Comparison of ENCODE assay signal across 8 cellular contexts in the genomic region with DNA sequence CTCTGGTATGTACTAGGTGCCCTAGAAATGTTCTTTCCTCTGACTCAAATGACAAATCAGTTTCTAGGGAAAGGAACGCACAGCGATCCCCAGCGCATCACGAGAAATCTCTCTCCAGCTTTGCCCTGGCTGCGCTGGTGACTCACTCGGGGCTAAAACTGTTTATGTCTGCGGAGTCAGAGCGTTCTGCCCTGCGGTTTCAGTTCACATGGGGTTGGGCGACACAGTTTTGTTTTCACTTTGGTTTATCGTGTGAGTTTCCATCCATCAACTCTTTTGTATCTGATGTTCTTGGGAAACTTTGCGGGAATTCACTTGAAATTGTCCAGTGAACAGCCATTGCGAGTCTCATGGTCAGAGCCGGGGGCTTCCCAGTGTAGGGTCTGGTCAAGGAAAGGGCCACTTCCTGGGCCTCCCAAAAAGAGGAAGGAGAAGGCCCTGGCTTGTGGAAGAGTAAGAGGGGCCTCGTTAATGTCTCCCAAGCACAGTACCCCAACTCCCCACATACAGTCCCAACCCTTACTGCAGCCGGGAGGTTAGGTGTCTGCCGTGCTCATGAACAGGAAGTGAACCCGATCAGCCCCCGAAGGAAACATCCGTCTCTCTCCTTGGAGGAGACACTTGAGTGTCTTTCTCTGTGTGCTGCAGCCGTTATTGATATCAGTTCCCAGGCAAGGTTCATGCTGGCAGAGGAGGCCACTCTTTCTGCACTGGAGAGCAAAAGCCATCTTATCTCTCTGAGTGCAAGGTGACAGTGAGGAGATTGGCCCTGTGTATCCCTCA.
DNase-seq lines count a peak whose midpoint lies in the region; ATAC-seq and TF ChIP-seq lines count a peak whose summit lies in the region.

No MANE protein-coding gene starts in this region.

- peak; percentile 91 for ATAC-seq in HG03565 (IDR thresholded peaks at IDR 0.05; ENCODE audit: unreplicated experiment)

- no peaks in the 10 kb centered on the region for H3K9me3 Mint-ChIP-seq in activated CD4-positive, alpha-beta memory T cell treated with anti-CD3 and anti-CD28 coated beads for 36 hours

- intact Hi-C loops in activated CD4-positive, alpha-beta memory T cell treated with anti-CD3 and anti-CD28 coated beads for 36 hours (cut with micrococcal nuclease): loop anchor here (1.0 to 2.0 kb wide), 5 partner anchors 18 to 574 kb away; no protein-coding TSS in a partner anchor

- POLR2A ChIA-PET in activated CD4-positive, alpha-beta memory T cell treated with anti-CD3 and anti-CD28 coated beads for 36 hours (lab: Charles Lee): interaction anchor here (0.5 to 1.0 kb wide), 5 partner anchors 8 to 586 kb away, joined by 3 read pairs; no protein-coding TSS in a partner anchor

- H3K36me3 Mint-ChIP-seq in activated CD4-positive, alpha-beta memory T cell treated with anti-CD3 and anti-CD28 coated beads for 36 hours: peaks cover 2% of the 10 kb centered on the region

- peak in 8 of 14 donors; percentile 5 to 28 (median 16) for DNase-seq in C1 segment of cervical spinal cord (lab: John Stamatoyannopoulos, UW)
- peak; percentile 66 for DNase-seq in GM20000 (ENCODE audit: low spot score)
- peak; percentile 94 for DNase-seq in activated CD4-positive, alpha-beta memory T cell treated with anti-CD3 and anti-CD28 coated beads for 36 hours
- DNase-seq in germinal center (ENCODE audit: low spot score): peak; percentile 55
- peak; percentile 62 to 72 for DNase-seq in stimulated activated CD8-positive, alpha-beta memory T cell treated with anti-CD3 and anti-CD28 coated beads, Interleukin-15, amount 100 ng/mL, for 48 hours (ENCODE audit: low read depth in 2 of 2)
- DNase-seq in NCI-H748 (lab: John Stamatoyannopoulos, UW; ENCODE audit: unreplicated experiment): no peak
- no peak for DNase-seq in SIG-M5 treated with dmso at 0.1 percent for 504 hours (lab: John Stamatoyannopoulos, UW; ENCODE audit: unreplicated experiment)

- peak overlapping the region; percentile 73 for H3K4me3 Mint-ChIP-seq in activated CD4-positive, alpha-beta memory T cell treated with anti-CD3 and anti-CD28 coated beads for 36 hours

- CTCF ChIA-PET in activated CD4-positive, alpha-beta memory T cell treated with anti-CD3 and anti-CD28 coated beads for 36 hours (lab: Charles Lee): interaction anchor here (1.0 to 1.5 kb wide), 3 partner anchors 28 to 37 kb away, joined by 3 read pairs; no protein-coding TSS in a partner anchor

- no peak for TF ChIP-seq CTCF in GM20000 (IDR thresholded peaks at IDR 0.05; ENCODE audit: extremely low read depth, missing control alignments)

- H3K27me3 Mint-ChIP-seq in activated CD4-positive, alpha-beta memory T cell treated with anti-CD3 and anti-CD28 coated beads for 36 hours: no peaks in the 10 kb centered on the region

- H3K4me1 Mint-ChIP-seq in activated CD4-positive, alpha-beta memory T cell treated with anti-CD3 and anti-CD28 coated beads for 36 hours (ENCODE audit: low read depth): peaks cover 40% of the 10 kb centered on the region

- H3K27ac Mint-ChIP-seq in activated CD4-positive, alpha-beta memory T cell treated with anti-CD3 and anti-CD28 coated beads for 36 hours: peak overlapping the region; percentile 95

Comparison
In these comparisons a context has a peak if more than half of its experiments do, and no peak if none do; other contexts are left out.
1. DNase-seq: peak in C1 segment of cervical spinal cord (8 of 14), GM20000 (single experiment), activated CD4-positive, alpha-beta memory T cell treated with anti-CD3 and anti-CD28 coated beads for 36 hours (single experiment), germinal center (single experiment) and stimulated activated CD8-positive, alpha-beta memory T cell treated with anti-CD3 and anti-CD28 coated beads, Interleukin-15, amount 100 ng/mL, for 48 hours (2 of 2); none in NCI-H748 (single experiment) and SIG-M5 treated with dmso at 0.1 percent for 504 hours (single experiment).